20 cellular contexts compared by ENCODE assay signal in the genomic region with DNA sequence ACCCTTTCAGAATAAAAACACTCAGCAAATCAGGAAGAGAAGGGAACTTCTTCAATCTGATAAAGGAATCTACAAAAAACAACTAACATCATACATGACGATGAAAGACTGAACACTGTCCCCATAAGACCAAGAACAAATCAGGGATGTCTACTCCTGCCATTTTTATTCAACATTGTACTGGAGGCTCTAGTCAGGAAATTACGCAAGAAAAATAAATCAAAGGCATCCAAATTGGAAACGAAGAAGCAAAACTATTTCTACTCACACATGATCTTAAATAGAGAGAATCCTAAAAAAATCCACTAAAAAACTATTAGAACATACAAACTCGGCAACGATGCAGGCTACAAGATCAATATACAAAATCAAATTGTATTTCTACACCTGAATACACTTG. TPM values are rescaled to one million over a fixed set of nuclear protein-coding genes. Genes with fewer than 3 reads are reported as not detected.
DNase-seq lines count a peak whose midpoint lies in the region; ATAC-seq and TF ChIP-seq lines count a peak whose summit lies in the region.
"Had no signal": no experiment of that assay in that cellular context is flagged by ENCODE, and none has a peak within 500 bp of the region (broad histone marks: within the 10 kb centered on the region; RNA-seq: fewer than 3 reads in every experiment).

No MANE protein-coding gene starts in this region.

- H3K4me3 Mint-ChIP-seq in central memory CD8-positive, alpha-beta T cell = no peak overlapping the region
- H3K4me3 Mint-ChIP-seq in endothelial cell (ENCODE audit: unreplicated experiment) = no peak overlapping the region
- H3K4me3 Mint-ChIP-seq: CD14-positive monocyte; CD4-positive, alpha-beta memory T cell; H9 had no signal

- H4K91ac ChIP-seq in IMR-90 (ENCODE audit: insufficient read depth, low read depth, low read length) = no peak overlapping the region

- H4K5ac ChIP-seq in IMR-90 (ENCODE audit: low read depth, low read length) = no peak overlapping the region

- no peaks in the 10 kb centered on the region for H3K9me1 ChIP-seq in IMR-90 (ENCODE audit: insufficient read depth, low read length)

- no TSS peak for BruUV-seq in IMR-90 (replicated peaks; lab: Mats Ljungman, UMichigan)

- TF ChIP-seq CTCF in AG10803 (conservative IDR thresholded peaks at IDR 0.05; ENCODE audit: low read length) (no peak), IMR-90 (conservative IDR thresholded peaks at IDR 0.05; ENCODE audit: low read depth, low read length) (no peak), endothelial cell (IDR thresholded peaks at IDR 0.05; ENCODE audit: unreplicated experiment) (no peak)

- no peak overlapping the region for H3K18ac ChIP-seq in IMR-90 (ENCODE audit: low read depth, low read length)

- WGBS in IMR-90 (ENCODE audit: extremely low coverage in 2 of 2, insufficient read length in 1 of 2), 2 experiments = no CpG with 5 or more reads among the region's 5 CpGs

- H3K36me3 Mint-ChIP-seq in central memory CD8-positive, alpha-beta T cell (ENCODE audit: insufficient read depth) = peaks cover 30% of the 10 kb centered on the region
- peaks cover 19% of the 10 kb centered on the region for H3K36me3 Mint-ChIP-seq in endothelial cell (ENCODE audit: low read depth, unreplicated experiment)

- peak overlapping the region; percentile 47 for H3K27ac Mint-ChIP-seq in central memory CD8-positive, alpha-beta T cell (ENCODE audit: low read depth)
- no peak overlapping the region for H3K27ac Mint-ChIP-seq in endothelial cell (ENCODE audit: unreplicated experiment)

- H3K56ac ChIP-seq in IMR-90 (ENCODE audit: extremely low read depth, insufficient read depth, low read length) = no peak overlapping the region

- H3K4me1 ChIP-seq in IMR-90 (ENCODE audit: control insufficient read depth, insufficient read depth, low read length) = no peaks in the 10 kb centered on the region

- TF ChIP-seq POLR2A in IMR-90 (IDR thresholded peaks at IDR 0.05; ENCODE audit: low read depth, low read length) = no peak

- no peak overlapping the region for H2BK15ac ChIP-seq in IMR-90 (ENCODE audit: low read depth, low read length)

- no peak overlapping the region for H3K27ac ChIP-seq in IMR-90 (ENCODE audit: insufficient read depth, low read length)
- H3K27ac ChIP-seq: 22Rv1, A549, BLaER1 had no signal

- no peaks in the 10 kb centered on the region for H3K9me3 Mint-ChIP-seq in central memory CD8-positive, alpha-beta T cell
- H3K9me3 Mint-ChIP-seq in endothelial cell (ENCODE audit: unreplicated experiment) = no peaks in the 10 kb centered on the region
- H3K9me3 Mint-ChIP-seq: CD4-positive, alpha-beta memory T cell had no signal

- no peak for TF ChIP-seq RAD21 in IMR-90 (IDR thresholded peaks at IDR 0.05; ENCODE audit: low read length)

- H3K4ac ChIP-seq in IMR-90 (ENCODE audit: low read depth, low read length) = no peak overlapping the region

- no peak overlapping the region for H2BK120ac ChIP-seq in IMR-90 (ENCODE audit: low read depth, low read length)

- in situ Hi-C loops in IMR-90 (cut with MboI; ENCODE audit: low sequenced_read_pairs) = no loop called here

- dilution Hi-C loops in IMR-90 (cut with HindIII; ENCODE audit: low sequenced_read_pairs, unreplicated experiment) = no loop called here

- H3K27me3 ChIP-seq in IMR-90 (ENCODE audit: control insufficient read depth, insufficient read depth, low read length) = no peaks in the 10 kb centered on the region
- H3K27me3 ChIP-seq: BLaER1 had no signal

- no peak overlapping the region for H2BK5ac ChIP-seq in IMR-90 (ENCODE audit: low read depth, low read length, poor library complexity, severe bottlenecking)

- H2AK9ac ChIP-seq in IMR-90 (replicated peaks; ENCODE audit: low read depth, low read length, poor library complexity) = no peak overlapping the region

- peaks cover 8 to 12% of the 10 kb centered on the region in 2 experiments; a peak in 3 of 4 replicates for H3K79me1 ChIP-seq in IMR-90 (ENCODE audit: low read depth in 1 of 2, low read length in 2 of 2)

- no peaks in the 10 kb centered on the region for H3K27me3 Mint-ChIP-seq in central memory CD8-positive, alpha-beta T cell
- no peaks in the 10 kb centered on the region for H3K27me3 Mint-ChIP-seq in endothelial cell (ENCODE audit: unreplicated experiment)
- H3K27me3 Mint-ChIP-seq: CD4-positive, alpha-beta memory T cell had no signal

- no peak overlapping the region for H3K4me2 ChIP-seq in IMR-90 (ENCODE audit: low read depth, low read length)
- H3K4me2 ChIP-seq: A549, BLaER1 had no signal

- no peak overlapping the region for H3K23ac ChIP-seq in IMR-90 (ENCODE audit: low read depth, low read length)

- H3K4me1 Mint-ChIP-seq in central memory CD8-positive, alpha-beta T cell = peaks cover 13% of the 10 kb centered on the region
- H3K4me1 Mint-ChIP-seq in endothelial cell (ENCODE audit: unreplicated experiment) = no peaks in the 10 kb centered on the region
- H3K4me1 Mint-ChIP-seq: H9 had no signal

- no peak overlapping the region for H2AFZ ChIP-seq in IMR-90 (replicated peaks; ENCODE audit: low read length, poor library complexity)

- no peaks in the 10 kb centered on the region for H4K20me1 ChIP-seq in IMR-90 (ENCODE audit: insufficient read depth, low read length)
- H4K20me1 ChIP-seq: BLaER1 had no signal

- ATAC-seq in IMR-90 (ENCODE audit: low read depth) (no peak), GM19395 (IDR thresholded peaks at IDR 0.05; ENCODE audit: unreplicated experiment) (no peak)
- ATAC-seq in central memory CD8-positive, alpha-beta T cell (replicated peaks; ENCODE audit: extremely low read depth, poor library complexity, severe bottlenecking) = no peak
- ATAC-seq: A549, GM12878 had no signal

- no peak overlapping the region for H4K8ac ChIP-seq in IMR-90 (ENCODE audit: low read depth in 2 of 2, low read length in 2 of 2)

- intact Hi-C loops in IMR-90 (cut with micrococcal nuclease) = no loop called here

- no peaks in the 10 kb centered on the region for H3K9me3 ChIP-seq in IMR-90 (ENCODE audit: control insufficient read depth, insufficient read depth, low read length)
- H3K9me3 ChIP-seq: A549 had no signal

- POLR2A ChIA-PET in IMR-90 (lab: Charles Lee; ENCODE audit: unreplicated experiment) = no interaction called here

- DNase-seq in AG10803 (ENCODE audit: low read depth) (peak; percentile 39), IMR-90 (no peak), iris pigment epithelial cell (ENCODE audit: low read depth) (peak; percentile 24), DMS 273 treated with DMSO at 0.1 percent for 48 hours (lab: John Stamatoyannopoulos, UW) (no peak), endothelial cell (ENCODE audit: low spot score) (no peak)
- no peak for DNase-seq in central memory CD8-positive, alpha-beta T cell (ENCODE audit: low spot score in 2 of 2)
- DNase-seq in activated CD4-positive, alpha-beta T cell treated with anti-CD3 and anti-CD28 coated beads for 1 hour = no peak
- DNase-seq: Calu3; CD4-positive, alpha-beta memory T cell; DMS53; DND-41; EL; KBM-7 had no signal

- CTCF ChIA-PET in IMR-90 (lab: Yijun Ruan, JAX) = no interaction called here

- H3K36me3 ChIP-seq in IMR-90 (ENCODE audit: control insufficient read depth, insufficient read depth, low read length) = peaks cover 19% of the 10 kb centered on the region

- no peak overlapping the region for H3K14ac ChIP-seq in IMR-90 (replicated peaks; ENCODE audit: low read depth, low read length)

- no peak overlapping the region for H3K4me3 ChIP-seq in AG10803 (ENCODE audit: low read length)
- H3K4me3 ChIP-seq in IMR-90 (ENCODE audit: insufficient read depth, low read depth, low read length) = no peak overlapping the region
- H3K4me3 ChIP-seq: A549, BLaER1, GM12878 had no signal

- H3K9ac ChIP-seq in IMR-90 (ENCODE audit: low read depth, low read length) = no peak overlapping the region
- H3K9ac ChIP-seq: BLaER1 had no signal

- H2BK20ac ChIP-seq in IMR-90 (ENCODE audit: low read depth, low read length) = no peak overlapping the region

- H2AK5ac ChIP-seq in IMR-90 (ENCODE audit: low read depth, low read length) = no peak overlapping the region

TF ChIP-seq in IMR-90, 13 proteins besides CTCF, POLR2A, EP300 and RAD21:
- TF ChIP-seq NFE2L2 (IDR thresholded peaks at IDR 0.05; ENCODE audit: low read depth, low read length) = no peak
- TF ChIP-seq MAZ (IDR thresholded peaks at IDR 0.05; ENCODE audit: borderline replicate concordance, low read depth, low read length) = no peak
- no peak for TF ChIP-seq RCOR1 (IDR thresholded peaks at IDR 0.05; ENCODE audit: insufficient replicate concordance, low read length)
- TF ChIP-seq CEBPB (IDR thresholded peaks at IDR 0.05; ENCODE audit: low read depth, low read length) = peak; percentile 63
- TF ChIP-seq, protein P1, sequence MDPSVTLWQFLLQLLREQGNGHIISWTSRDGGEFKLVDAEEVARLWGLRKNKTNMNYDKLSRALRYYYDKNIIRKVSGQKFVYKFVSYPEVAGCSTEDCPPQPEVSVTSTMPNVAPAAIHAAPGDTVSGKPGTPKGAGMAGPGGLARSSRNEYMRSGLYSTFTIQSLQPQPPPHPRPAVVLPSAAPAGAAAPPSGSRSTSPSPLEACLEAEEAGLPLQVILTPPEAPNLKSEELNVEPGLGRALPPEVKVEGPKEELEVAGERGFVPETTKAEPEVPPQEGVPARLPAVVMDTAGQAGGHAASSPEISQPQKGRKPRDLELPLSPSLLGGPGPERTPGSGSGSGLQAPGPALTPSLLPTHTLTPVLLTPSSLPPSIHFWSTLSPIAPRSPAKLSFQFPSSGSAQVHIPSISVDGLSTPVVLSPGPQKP (IDR thresholded peaks at IDR 0.05; ENCODE audit: borderline replicate concordance, low read depth, low read length) = no peak

RNA-seq across cellular contexts. Expression of a gene that starts 42.3 kb away (rescaled TPM):
- total RNA-seq in IMR-90 (2012; rRNA removed) (25.1 and 27.5 TPM in 2 replicates), endothelial cell (ENCODE audit: unreplicated experiment) (10.1 TPM)
- polyA plus RNA-seq in IMR-90 (2012; rRNA removed) = 25.3 and 26.8 TPM in 2 replicates
- 12.5 and 13.1 TPM in 2 replicates for polyA plus RNA-seq in IMR-90 (2012; cell fraction: cytosol; rRNA removed)
- 40.6 and 52.6 TPM in 2 replicates for polyA plus RNA-seq in IMR-90 (2012; cell fraction: nucleus; rRNA removed; ENCODE audit: low replicate concordance)

Comparison
In these comparisons a context has a peak if more than half of its experiments do, and no peak if none do; other contexts are left out.
1. DNase-seq: peak in AG10803 (single experiment) and iris pigment epithelial cell (single experiment); none in IMR-90 (single experiment), central memory CD8-positive, alpha-beta T cell (0 of 2), DMS 273 treated with DMSO at 0.1 percent for 48 hours (single experiment), endothelial cell (single experiment) and activated CD4-positive, alpha-beta T cell treated with anti-CD3 and anti-CD28 coated beads for 1 hour (single experiment).